ENCODE assay signal across 1 cellular context in genomic region chr10:27155073-27155754, GRCh38.
TF ChIP-seq lines count a peak whose summit lies in the region.

MASTL (plus strand) TSS chr10:27155352; CDS start chr10:27155427, 75 bp downstream.

TF ChIP-seq in K562, 482 proteins besides CTCF, POLR2A, EP300 and RAD21 (continued from another document and continues in another):
- TF ChIP-seq ZNF589 (CRISPR knock-in tag; IDR thresholded peaks at IDR 0.05; ENCODE audit: low read depth) = no peak
- TF ChIP-seq ZNF449 (CRISPR knock-in tag; IDR thresholded peaks at IDR 0.05) = no peak
- TF ChIP-seq ZNF224 (CRISPR knock-in tag; IDR thresholded peaks at IDR 0.05) = no peak
- TF ChIP-seq ARID4B (CRISPR knock-in tag; IDR thresholded peaks at IDR 0.05) = peak; percentile 90
- no peak for TF ChIP-seq MTF1 (CRISPR knock-in tag; IDR thresholded peaks at IDR 0.05; ENCODE audit: borderline replicate concordance)
- TF ChIP-seq CAMTA2 (CRISPR knock-in tag; conservative IDR thresholded peaks at IDR 0.05) = no peak
- no peak for TF ChIP-seq COPS2 (conservative IDR thresholded peaks at IDR 0.05)
- TF ChIP-seq ZBTB49 (CRISPR knock-in tag; IDR thresholded peaks at IDR 0.05; ENCODE audit: borderline replicate concordance) = no peak
- TF ChIP-seq ZNF253 (CRISPR knock-in tag; conservative IDR thresholded peaks at IDR 0.05) = no peak
- no peak for TF ChIP-seq ZNF830 (CRISPR knock-in tag; IDR thresholded peaks at IDR 0.05)
- TF ChIP-seq ARID3B (CRISPR knock-in tag; IDR thresholded peaks at IDR 0.05; ENCODE audit: borderline replicate concordance) = no peak
- no peak for TF ChIP-seq SP2 (IDR thresholded peaks at IDR 0.05; ENCODE audit: extremely low read depth, low read depth, low read length, poor library complexity, severe bottlenecking)
- TF ChIP-seq E2F5 (CRISPR knock-in tag; IDR thresholded peaks at IDR 0.05) = no peak; the same call in 1 of the 2 replicates
- no peak for TF ChIP-seq POLR3A (IDR thresholded peaks at IDR 0.05; ENCODE audit: borderline replicate concordance, extremely low read depth, insufficient read depth, insufficient read length)
- TF ChIP-seq RBM22 (IDR thresholded peaks at IDR 0.05; ENCODE audit: low read depth, low read length, poor library complexity, severe bottlenecking) = no peak
- TF ChIP-seq C11orf30 (IDR thresholded peaks at IDR 0.05; ENCODE audit: low read depth) = peak; percentile 73
- no peak for TF ChIP-seq CEBPG (CRISPR knock-in tag; IDR thresholded peaks at IDR 0.05)
- no peak for TF ChIP-seq CEBPG (tag; conservative IDR thresholded peaks at IDR 0.05 in 1 of 2, IDR thresholded peaks at IDR 0.05 in 1 of 2)
- 0 out of 2 replicates have a peak, but pooled peaks have one; percentile 41 for TF ChIP-seq ZNF740 (CRISPR knock-in tag; IDR thresholded peaks at IDR 0.05)
- no peak for TF ChIP-seq ZNF740 (tag; IDR thresholded peaks at IDR 0.05)
- peak; percentile 80 for TF ChIP-seq POLR2B (IDR thresholded peaks at IDR 0.05; ENCODE audit: low read depth, partially characterized antibody)
- peak; percentile 70 to 79 for TF ChIP-seq MNT (conservative IDR thresholded peaks at IDR 0.05)
- TF ChIP-seq ZBTB1 (CRISPR knock-in tag; IDR thresholded peaks at IDR 0.05; ENCODE audit: borderline replicate concordance, low read depth) = 0 out of 2 replicates have a peak, but pooled peaks have one; percentile 27
- 0 out of 2 replicates have a peak, but pooled peaks have one; percentile 32 for TF ChIP-seq ETV5 (CRISPR knock-in tag; IDR thresholded peaks at IDR 0.05; ENCODE audit: low read depth)
- TF ChIP-seq NR0B1 (IDR thresholded peaks at IDR 0.05; ENCODE audit: partially characterized antibody) = no peak
- peak; percentile 86 for TF ChIP-seq VEZF1 (CRISPR knock-in tag; IDR thresholded peaks at IDR 0.05)
- TF ChIP-seq PTTG1 (tag; IDR thresholded peaks at IDR 0.05; ENCODE audit: low read depth) = no peak
- no peak for TF ChIP-seq ZNF707 (CRISPR knock-in tag; conservative IDR thresholded peaks at IDR 0.05)
- TF ChIP-seq ZNF551 (CRISPR knock-in tag; IDR thresholded peaks at IDR 0.05) = no peak
- TF ChIP-seq SUPT5H (IDR thresholded peaks at IDR 0.05) = peak; percentile 78
- TF ChIP-seq ZNF79 (CRISPR knock-in tag; IDR thresholded peaks at IDR 0.05; ENCODE audit: low read depth) = no peak
- TF ChIP-seq TRIM24 (IDR thresholded peaks at IDR 0.05) = no peak
- peak; percentile 75; the same call in 1 of the 2 replicates for TF ChIP-seq RB1 (IDR thresholded peaks at IDR 0.05; ENCODE audit: low read depth)
- no peak for TF ChIP-seq SAFB2 (IDR thresholded peaks at IDR 0.05; ENCODE audit: borderline replicate concordance, low read depth, low read length, severe bottlenecking)
- no peak; the same call in 1 of the 2 replicates for TF ChIP-seq MBD2 (IDR thresholded peaks at IDR 0.05; ENCODE audit: borderline replicate concordance, low read depth)
- no peak for TF ChIP-seq CHAMP1 (IDR thresholded peaks at IDR 0.05)
- TF ChIP-seq CC2D1A (IDR thresholded peaks at IDR 0.05) = 0 out of 2 replicates have a peak, but pooled peaks have one; percentile 17
- TF ChIP-seq STAG1 (CRISPR knock-in tag; IDR thresholded peaks at IDR 0.05; ENCODE audit: borderline replicate concordance) = no peak
- TF ChIP-seq KAT8 (IDR thresholded peaks at IDR 0.05; ENCODE audit: low read depth) = no peak
- TF ChIP-seq ZNF408 (CRISPR knock-in tag; IDR thresholded peaks at IDR 0.05; ENCODE audit: low read depth) = no peak
- TF ChIP-seq ATF2 (CRISPR knock-in tag; IDR thresholded peaks at IDR 0.05) = peak; percentile 86; the same call in 1 of the 2 replicates
